9 cellular contexts compared by ENCODE assay signal in genomic region chr10:129888784-129889616, GRCh38.
A peak's percentile ranks its signal among the peaks of the same experiment; 100 is the strongest.
DNase-seq lines count a peak whose midpoint lies in the region; ATAC-seq and TF ChIP-seq lines count a peak whose summit lies in the region.
"Had no signal": no experiment of that assay in that cellular context is flagged by ENCODE, and none has a peak within 500 bp of the region (broad histone marks: within the 10 kb centered on the region; RNA-seq: fewer than 3 reads in every experiment).

No MANE protein-coding gene starts in this region.

- H3K36me3 ChIP-seq in SU-DHL-6 (ENCODE audit: low read length) (no peaks in the 10 kb centered on the region), colonic mucosa (no peaks in the 10 kb centered on the region), tibial nerve (no peaks in the 10 kb centered on the region)
- H3K36me3 ChIP-seq: ovary had no signal

- H3K4me3 ChIP-seq in SU-DHL-6 (ENCODE audit: insufficient read depth, low read length, poor library complexity, severe bottlenecking) = no peak overlapping the region
- H3K4me3 ChIP-seq in colonic mucosa = no peak overlapping the region
- no peak overlapping the region for H3K4me3 ChIP-seq in tibial nerve
- H3K4me3 ChIP-seq: ovary had no signal

- H3F3A ChIP-seq in SU-DHL-6 (ENCODE audit: insufficient read depth) = no peaks in the 10 kb centered on the region

- no peaks in the 10 kb centered on the region for H3K79me2 ChIP-seq in SU-DHL-6 (ENCODE audit: insufficient read depth, low read length)

- no peak for TF ChIP-seq POLR2A in tibial nerve (IDR thresholded peaks at IDR 0.05)

- H3K4me2 ChIP-seq in SU-DHL-6 (ENCODE audit: low read depth, low read length, poor library complexity, severe bottlenecking) = no peak overlapping the region

- intact Hi-C loops in colonic mucosa (cut with DNase I) = no loop called here

- 51 to 56% methylated on average over 14 to 16 of the region's 22 CpGs for WGBS in tibial nerve, 2 donors

- no peak overlapping the region for H2AFZ ChIP-seq in SU-DHL-6 (ENCODE audit: low read depth, low read length, severe bottlenecking)

- H3K9me2 ChIP-seq in SU-DHL-6 (replicated peaks; ENCODE audit: insufficient read depth, low read length) = no peaks in the 10 kb centered on the region

- no peaks in the 10 kb centered on the region for H3K27me3 ChIP-seq in SU-DHL-6 (ENCODE audit: low read length)
- no peaks in the 10 kb centered on the region for H3K27me3 ChIP-seq in colonic mucosa
- no peaks in the 10 kb centered on the region for H3K27me3 ChIP-seq in tibial nerve
- H3K27me3 ChIP-seq: ovary had no signal

- H3K9ac ChIP-seq in SU-DHL-6 (ENCODE audit: low read length) = no peak overlapping the region
- no peak overlapping the region for H3K9ac ChIP-seq in colonic mucosa (ENCODE audit: low read depth in 2 of 2, low read length in 2 of 2)

- TF ChIP-seq EP300 in tibial nerve (IDR thresholded peaks at IDR 0.05) = no peak

- TF ChIP-seq CTCF in SU-DHL-6 (IDR thresholded peaks at IDR 0.05; ENCODE audit: insufficient read depth, low read length, poor library complexity, severe bottlenecking) (peak; percentile 57), colonic mucosa (IDR thresholded peaks at IDR 0.05) (peak; percentile 47), tibial nerve (IDR thresholded peaks at IDR 0.05) (peak; percentile 45 to 68 (median 65))

- H3K9me3 ChIP-seq in SU-DHL-6 (ENCODE audit: insufficient read depth, low read length) (no peaks in the 10 kb centered on the region), colonic mucosa (no peaks in the 10 kb centered on the region), tibial nerve (no peaks in the 10 kb centered on the region)
- H3K9me3 ChIP-seq: ovary had no signal

- H3K27ac ChIP-seq in SU-DHL-6 (ENCODE audit: low read depth, low read length) (no peak overlapping the region), colonic mucosa (no peak overlapping the region), tibial nerve (peak overlapping the region in 1 of 4 donors; percentile 9)
- H3K27ac ChIP-seq: ovary had no signal

- ATAC-seq in HG02759 (IDR thresholded peaks at IDR 0.05; ENCODE audit: unreplicated experiment) (peak; percentile 78), GM21786 (IDR thresholded peaks at IDR 0.05; ENCODE audit: unreplicated experiment) (no peak), HG03457 (IDR thresholded peaks at IDR 0.05; ENCODE audit: unreplicated experiment) (no peak)

- no peaks in the 10 kb centered on the region for H4K20me1 ChIP-seq in SU-DHL-6 (ENCODE audit: low read depth, low read length)

- peak; percentile 1 for DNase-seq in GDM1 (lab: John Stamatoyannopoulos, UW)
- DNase-seq in colonic mucosa = peak; percentile 23
- DNase-seq in myocyte (ENCODE audit: low read depth) = peak; percentile 82
- DNase-seq in tibial nerve (ENCODE audit: low spot score in 2 of 2) = peak in 1 of 2 donors; percentile 41

- H3K4me1 ChIP-seq in colonic mucosa = no peaks in the 10 kb centered on the region
- peaks cover 0 to 47% (median 0%) of the 10 kb centered on the region in 4 donors for H3K4me1 ChIP-seq in tibial nerve
